Comparison of ENCODE assay signal across 1 cellular context in the genomic region with DNA sequence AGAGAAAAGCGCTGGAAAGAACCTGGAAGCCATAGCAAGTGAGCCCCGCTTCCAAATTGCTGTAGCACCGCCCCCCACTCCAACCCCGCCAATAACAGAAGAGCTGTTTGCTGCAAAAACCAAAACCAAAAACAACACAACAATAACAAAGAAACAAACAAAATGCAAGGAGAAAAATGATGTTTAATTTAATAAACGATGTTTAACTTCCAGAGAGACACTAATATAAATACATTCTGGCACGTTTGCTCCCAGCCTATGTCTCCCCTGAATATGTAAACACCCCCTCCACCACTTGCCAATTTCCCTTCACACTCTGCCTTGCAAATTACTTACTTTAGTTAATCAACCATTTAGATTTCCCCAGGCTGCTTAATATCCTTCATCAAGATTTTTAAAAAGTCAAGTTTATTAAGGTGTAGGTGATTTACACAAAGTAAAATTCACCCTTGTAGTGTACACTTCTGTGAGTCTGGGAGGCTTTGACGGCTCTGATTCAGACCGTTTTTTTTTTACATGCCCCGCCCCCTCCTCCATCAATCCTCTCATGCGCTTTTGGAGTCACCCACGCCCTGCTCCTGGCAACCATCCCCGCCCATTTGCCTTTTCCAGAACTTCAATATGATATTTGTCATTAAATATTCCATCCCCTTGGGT.
TF ChIP-seq lines count a peak whose summit lies in the region.

No MANE protein-coding gene starts in this region.

TF ChIP-seq in H1, 55 proteins besides CTCF, POLR2A, EP300 and RAD21:
- TF ChIP-seq SIN3A (conservative IDR thresholded peaks at IDR 0.05 in 1 of 2, IDR thresholded peaks at IDR 0.05 in 1 of 2; ENCODE audit: low read depth in 1 of 2, low read length in 2 of 2) (peak in 1 of 2 experiments; percentile 79; a peak in 1 of 4 replicates), TAF1 (IDR thresholded peaks at IDR 0.05; ENCODE audit: low read depth, low read length) (peak; percentile 9; the same call in 1 of the 2 replicates), YY1 (IDR thresholded peaks at IDR 0.05; ENCODE audit: low read depth, low read length) (0 out of 2 replicates have a peak, but pooled peaks have one; percentile 45), CREB1 (IDR thresholded peaks at IDR 0.05) (no peak), USF2 (IDR thresholded peaks at IDR 0.05; ENCODE audit: low read length) (no peak)
